26 cellular contexts compared by ENCODE assay signal in the genomic region with DNA sequence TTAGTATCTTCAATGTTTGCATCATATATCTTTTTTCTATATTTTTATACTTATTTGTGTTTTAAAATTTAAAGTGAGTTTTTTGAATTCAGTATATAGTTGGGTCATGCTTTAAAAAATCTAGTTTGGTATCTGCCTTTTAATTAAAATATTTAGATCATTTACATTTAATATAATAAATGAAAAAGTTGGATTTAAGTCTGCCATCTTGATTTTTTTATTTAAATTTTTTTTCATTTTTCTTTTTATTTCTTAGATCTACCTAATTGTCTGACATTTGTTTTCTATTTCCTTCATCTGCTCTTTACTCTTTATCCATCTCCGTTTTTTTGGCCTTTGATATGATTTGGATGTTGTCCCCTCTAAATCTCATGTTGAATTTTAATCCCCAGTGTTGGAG.
"Had no signal": no experiment of that assay in that cellular context is flagged by ENCODE, and none has a peak within 500 bp of the region (broad histone marks: within the 10 kb centered on the region; RNA-seq: fewer than 3 reads in every experiment).

No MANE protein-coding gene starts in this region.

- ATAC-seq: activated CD8-positive, alpha-beta T cell treated with anti-CD3 and anti-CD28 coated beads for 36 hours; activated T-cell treated with anti-CD3 and anti-CD28 coated beads, Interleukin-2, amount 50 U/mL, for 4 hours; activated T-helper 17 cell treated with anti-CD3 and anti-CD28 coated beads, Interleukin-2, amount 50 U/mL, for 72 hours; foreskin keratinocyte; gastroesophageal sphincter; heart right ventricle; WTC11 had no signal

- H3K27me3 ChIP-seq: brain microvascular endothelial cell, esophagus muscularis mucosa, foreskin keratinocyte, gastroesophageal sphincter, heart right ventricle, hepatocyte had no signal

- H3K4me2 ChIP-seq: hepatocyte had no signal

- FAIRE-seq: astrocyte, bronchial epithelial cell had no signal

- H3K4me1 ChIP-seq: esophagus muscularis mucosa, foreskin keratinocyte, gastroesophageal sphincter, heart right ventricle had no signal

- H3K4me3 ChIP-seq: esophagus muscularis mucosa, gastroesophageal sphincter, heart right ventricle, hepatocyte had no signal

- H3K36me3 ChIP-seq: brain microvascular endothelial cell, gastroesophageal sphincter, heart right ventricle had no signal

- H3K27ac ChIP-seq: brain microvascular endothelial cell, esophagus muscularis mucosa, foreskin keratinocyte, gastroesophageal sphincter, heart right ventricle, hepatocyte, VCaP had no signal

- DNase-seq: activated CD4-positive, alpha-beta T cell treated with anti-CD3 and anti-CD28 coated beads for 1 hour; activated CD4-positive, alpha-beta T cell treated with anti-CD3 and anti-CD28 coated beads for 4 hours; activated CD4-positive, alpha-beta T cell treated with anti-CD3 and anti-CD28 coated beads, Interleukin-2, amount 10 ng/mL, durations not matched to agents 7 days and 5 days; activated CD4-positive, alpha-beta T cell treated with anti-CD3 and anti-CD28 coated beads, Interleukin-2, amount 50 U/mL, for 48 hours; activated CD8-positive, alpha-beta memory T cell treated with anti-CD3 and anti-CD28 coated beads for 24 hours; activated CD8-positive, alpha-beta T cell treated with anti-CD3 and anti-CD28 coated beads for 36 hours; activated effector memory CD4-positive, alpha-beta T cell treated with Interleukin-2 at 50 U/mL for 16 hours; activated gamma-delta T cell treated with Interleukin-2 at 50 U/mL for 16 hours; activated naive CD4-positive, alpha-beta T cell treated with anti-CD3 and anti-CD28 coated beads, Interleukin-2, amount 50 U/mL, for 16 hours; activated naive CD4-positive, alpha-beta T cell treated with Interleukin-2 at 50 U/mL for 16 hours; activated T-cell treated with anti-CD3 and anti-CD28 coated beads, Interleukin-2, amount 50 U/mL, for 4 hours; amniotic stem cell; anterior cingulate cortex; brain microvascular endothelial cell; effector CD8-positive, alpha-beta T cell; foreskin keratinocyte; heart right ventricle; T-helper 2 cell had no signal
